8 cellular contexts compared by ENCODE assay signal in genomic region chr12:53643232-53643992, GRCh38.
"Had no signal": no experiment of that assay in that cellular context is flagged by ENCODE, and none has a peak within 500 bp of the region (broad histone marks: within the 10 kb centered on the region; RNA-seq: fewer than 3 reads in every experiment).

No MANE protein-coding gene starts in this region.

- DNase-seq: GDM1, GF-D8 had no signal

- H3K4me3 ChIP-seq: GM12878 had no signal

- FAIRE-seq: G401.6, GM12878, GM12891, GM12892, GM18507, GM19239 had no signal

- ATAC-seq: GM12878 had no signal
